ENCODE assay signal across 14 cellular contexts in the genomic region with DNA sequence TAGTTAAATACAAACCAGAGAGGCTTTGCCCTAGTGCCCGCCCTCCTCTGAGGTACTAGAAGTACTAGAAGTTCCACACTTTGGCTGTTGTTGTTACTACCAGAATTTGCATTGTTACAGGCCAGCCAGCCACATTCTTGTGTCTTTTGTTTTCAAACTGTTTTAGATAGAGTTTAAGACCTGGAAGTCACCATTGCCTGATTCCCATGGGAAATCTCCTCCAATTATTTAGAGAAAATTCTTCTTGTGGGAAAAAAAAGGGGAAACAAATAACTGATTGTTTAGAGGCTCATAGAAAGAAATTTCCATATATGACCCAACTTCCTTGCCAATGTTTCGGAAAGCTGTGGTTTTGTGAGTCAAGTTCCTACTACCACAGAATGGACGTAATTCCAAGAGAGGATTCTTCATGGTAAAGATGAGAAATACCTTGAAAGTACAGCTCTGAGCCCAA.
A peak's percentile ranks its signal among the peaks of the same experiment; 100 is the strongest.
DNase-seq lines count a peak whose midpoint lies in the region; ATAC-seq, FAIRE-seq and TF ChIP-seq lines count a peak whose summit lies in the region.
"Had no signal": no experiment of that assay in that cellular context is flagged by ENCODE, and none has a peak within 500 bp of the region (broad histone marks: within the 10 kb centered on the region; RNA-seq: fewer than 3 reads in every experiment).

No MANE protein-coding gene starts in this region.

- no peaks in the 10 kb centered on the region for H3K4me1 Mint-ChIP-seq in CD8-positive, alpha-beta T cell (ENCODE audit: low read depth)
- H3K4me1 Mint-ChIP-seq: activated CD4-positive, alpha-beta T cell treated with anti-CD3 and anti-CD28 coated beads, Interleukin-2, amount 10 ng/mL, durations not matched to agents 7 days and 5 days; B cell had no signal

- FAIRE-seq in GM19239 (lab: Jason Lieb, UNC): no peak
- FAIRE-seq: endothelial cell of umbilical vein had no signal

- no peaks in the 10 kb centered on the region for H3K27me3 ChIP-seq in CD8-positive, alpha-beta T cell (ENCODE audit: insufficient read depth, low read length)
- H3K27me3 ChIP-seq: body of pancreas had no signal

- no peaks in the 10 kb centered on the region for H3K36me3 ChIP-seq in CD8-positive, alpha-beta T cell (ENCODE audit: insufficient read depth, low read length)

- no peak overlapping the region for H3K4me3 Mint-ChIP-seq in CD8-positive, alpha-beta T cell
- H3K4me3 Mint-ChIP-seq: activated CD4-positive, alpha-beta T cell treated with anti-CD3 and anti-CD28 coated beads, Interleukin-2, amount 10 ng/mL, durations not matched to agents 7 days and 5 days; activated T-helper 1 cell treated with anti-CD3 and anti-CD28 coated beads, Interleukin-12 subunit alpha, Interleukin-12 subunit beta, Interleukin-2, Interleukin-4 antibody, amounts not matched to agents 30 ng/mL and 10 ng/mL and 1 ng/mL, durations not matched to agents 14 hours and 24 hours and 36 hours; B cell; stimulated activated naive CD8-positive, alpha-beta T cell treated with anti-CD3 and anti-CD28 coated beads, Interleukin-15, Interleukin-2, amounts not matched to agents 100 ng/mL and 50 ng/mL, for 24 hours had no signal

- no peak overlapping the region for H3K27ac ChIP-seq in CD8-positive, alpha-beta T cell (ENCODE audit: low read depth, low read length)
- H3K27ac ChIP-seq: body of pancreas had no signal

- no peak for TF ChIP-seq CTCF in choroid plexus epithelial cell (conservative IDR thresholded peaks at IDR 0.05; ENCODE audit: low read depth, low read length)
- TF ChIP-seq CTCF in CD8-positive, alpha-beta T cell (IDR thresholded peaks at IDR 0.05): no peak

- H3K9me3 Mint-ChIP-seq in CD8-positive, alpha-beta T cell: no peaks in the 10 kb centered on the region
- H3K9me3 Mint-ChIP-seq: activated CD4-positive, alpha-beta T cell treated with anti-CD3 and anti-CD28 coated beads, Interleukin-2, amount 10 ng/mL, durations not matched to agents 7 days and 5 days; activated T-helper 1 cell treated with anti-CD3 and anti-CD28 coated beads, Interleukin-12 subunit alpha, Interleukin-12 subunit beta, Interleukin-2, Interleukin-4 antibody, amounts not matched to agents 30 ng/mL and 10 ng/mL and 1 ng/mL, durations not matched to agents 14 hours and 24 hours and 36 hours; stimulated activated naive CD8-positive, alpha-beta T cell treated with anti-CD3 and anti-CD28 coated beads, Interleukin-15, Interleukin-2, amounts not matched to agents 100 ng/mL and 50 ng/mL, for 24 hours had no signal

- no peaks in the 10 kb centered on the region for H3K27me3 Mint-ChIP-seq in CD8-positive, alpha-beta T cell (ENCODE audit: low read depth)
- H3K27me3 Mint-ChIP-seq: activated CD4-positive, alpha-beta T cell treated with anti-CD3 and anti-CD28 coated beads, Interleukin-2, amount 10 ng/mL, durations not matched to agents 7 days and 5 days; stimulated activated naive CD8-positive, alpha-beta T cell treated with anti-CD3 and anti-CD28 coated beads, Interleukin-15, Interleukin-2, amounts not matched to agents 100 ng/mL and 50 ng/mL, for 24 hours had no signal

- H3K9me3 ChIP-seq in CD8-positive, alpha-beta T cell (ENCODE audit: low read length): no peaks in the 10 kb centered on the region
- H3K9me3 ChIP-seq: body of pancreas had no signal

- no peak overlapping the region for H3K4me3 ChIP-seq in choroid plexus epithelial cell (ENCODE audit: low read depth, low read length)
- no peak overlapping the region for H3K4me3 ChIP-seq in CD8-positive, alpha-beta T cell (ENCODE audit: low read depth, low read length)
- H3K4me3 ChIP-seq: body of pancreas had no signal

- CTCF ChIA-PET in CD8-positive, alpha-beta T cell (lab: Charles Lee): interaction anchor here (0.7 kb wide), 1 partner anchor 665 kb away, joined by 3 read pairs; no protein-coding TSS in a partner anchor

- DNase-seq in GM04503 (ENCODE audit: low read depth) (peak; percentile 38), NCI-H226 (peak; percentile 70), choroid plexus epithelial cell (ENCODE audit: low read depth) (peak; percentile 75), myocyte (ENCODE audit: low read depth) (peak; percentile 7), COLO668 (lab: John Stamatoyannopoulos, UW; ENCODE audit: unreplicated experiment) (no peak), GM19239 (ENCODE audit: insufficient read length, low spot score) (no peak), NCI-H1694 treated with DMSO at 0.1 percent for 48 hours (lab: John Stamatoyannopoulos, UW) (no peak)
- no peak for DNase-seq in CD8-positive, alpha-beta T cell
- DNase-seq: activated CD4-positive, alpha-beta T cell treated with anti-CD3 and anti-CD28 coated beads, Interleukin-2, amount 10 ng/mL, durations not matched to agents 7 days and 5 days; body of pancreas had no signal

- no peak for ATAC-seq in CD8-positive, alpha-beta T cell
- ATAC-seq: body of pancreas had no signal

- H3K27ac Mint-ChIP-seq in CD8-positive, alpha-beta T cell: no peak overlapping the region
- H3K27ac Mint-ChIP-seq: activated CD4-positive, alpha-beta T cell treated with anti-CD3 and anti-CD28 coated beads, Interleukin-2, amount 10 ng/mL, durations not matched to agents 7 days and 5 days; activated T-helper 1 cell treated with anti-CD3 and anti-CD28 coated beads, Interleukin-12 subunit alpha, Interleukin-12 subunit beta, Interleukin-2, Interleukin-4 antibody, amounts not matched to agents 30 ng/mL and 10 ng/mL and 1 ng/mL, durations not matched to agents 14 hours and 24 hours and 36 hours; B cell; stimulated activated naive CD8-positive, alpha-beta T cell treated with anti-CD3 and anti-CD28 coated beads, Interleukin-15, Interleukin-2, amounts not matched to agents 100 ng/mL and 50 ng/mL, for 24 hours had no signal

- H3K4me1 ChIP-seq in CD8-positive, alpha-beta T cell (ENCODE audit: insufficient read depth, low read length): no peaks in the 10 kb centered on the region
- H3K4me1 ChIP-seq: body of pancreas had no signal

- H3K36me3 Mint-ChIP-seq in CD8-positive, alpha-beta T cell: no peaks in the 10 kb centered on the region

- POLR2A ChIA-PET in CD8-positive, alpha-beta T cell (lab: Charles Lee): interaction anchor here (0.6 kb wide), 1 partner anchor 111 kb away, joined by 3 read pairs; no protein-coding TSS in a partner anchor

- intact Hi-C loops in CD8-positive, alpha-beta T cell (cut with DNase I, micrococcal nuclease): no loop called here

Comparison
In these comparisons a context has a peak if more than half of its experiments do, and no peak if none do; other contexts are left out.
1. DNase-seq: peak in GM04503 (single experiment), NCI-H226 (single experiment), choroid plexus epithelial cell (single experiment) and myocyte (single experiment); none in COLO668 (single experiment), GM19239 (single experiment), NCI-H1694 treated with DMSO at 0.1 percent for 48 hours (single experiment) and CD8-positive, alpha-beta T cell (0 of 7).